13 cellular contexts compared by ENCODE assay signal in the genomic region with DNA sequence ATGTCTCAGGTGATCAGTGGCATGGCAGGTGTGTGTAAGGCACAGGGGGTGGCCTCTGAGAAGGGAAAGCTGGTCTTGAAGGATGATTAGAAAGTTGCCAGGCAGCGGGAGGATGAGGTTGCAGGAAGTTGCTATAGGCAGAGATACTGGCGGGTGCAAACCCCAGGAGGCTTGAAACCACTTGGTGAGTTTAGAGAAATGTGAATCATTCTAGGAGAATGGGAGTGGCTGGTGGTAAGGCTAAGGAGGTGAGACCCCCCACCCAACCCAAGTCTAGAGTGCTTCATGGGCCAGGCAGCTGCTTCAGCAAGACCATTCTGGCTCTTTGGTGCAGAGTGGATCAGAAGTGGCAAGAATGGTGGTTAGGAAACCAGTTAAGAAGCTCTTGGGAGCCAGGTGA. TPM values are rescaled to one million over a fixed set of nuclear protein-coding genes. Genes with fewer than 3 reads are reported as not detected.
A peak's percentile ranks its signal among the peaks of the same experiment; 100 is the strongest.
DNase-seq lines count a peak whose midpoint lies in the region; ATAC-seq and TF ChIP-seq lines count a peak whose summit lies in the region.
"Had no signal": no experiment of that assay in that cellular context is flagged by ENCODE, and none has a peak within 500 bp of the region (broad histone marks: within the 10 kb centered on the region; RNA-seq: fewer than 3 reads in every experiment).

No MANE protein-coding gene starts in this region.

- H3K4me3 Mint-ChIP-seq in activated naive CD8-positive, alpha-beta T cell treated with anti-CD3 and anti-CD28 coated beads for 36 hours, result no peak overlapping the region
- no peak overlapping the region for H3K4me3 Mint-ChIP-seq in stimulated activated naive B cell treated with anti-CD40 and anti-IgM and Interleukin-4, amounts not matched to agents 10 μg/mL and 1 μg/mL and 100 μg/mL, for 72 hours

- H3K36me3 Mint-ChIP-seq in activated naive CD8-positive, alpha-beta T cell treated with anti-CD3 and anti-CD28 coated beads for 36 hours, result peaks cover 53% of the 10 kb centered on the region
- H3K36me3 Mint-ChIP-seq in stimulated activated naive B cell treated with anti-CD40 and anti-IgM and Interleukin-4, amounts not matched to agents 10 μg/mL and 1 μg/mL and 100 μg/mL, for 72 hours, result peaks cover 31 to 64% of the 10 kb centered on the region in 2 donors

- no peak for TF ChIP-seq CTCF in RWPE1 (conservative IDR thresholded peaks at IDR 0.05; ENCODE audit: low read depth)

- peaks cover 46% of the 10 kb centered on the region for H3K4me1 Mint-ChIP-seq in activated naive CD8-positive, alpha-beta T cell treated with anti-CD3 and anti-CD28 coated beads for 36 hours
- peaks cover 22 to 26% of the 10 kb centered on the region in 2 donors for H3K4me1 Mint-ChIP-seq in stimulated activated naive B cell treated with anti-CD40 and anti-IgM and Interleukin-4, amounts not matched to agents 10 μg/mL and 1 μg/mL and 100 μg/mL, for 72 hours

- peak overlapping the region; percentile 73 for H3K27ac Mint-ChIP-seq in activated naive CD8-positive, alpha-beta T cell treated with anti-CD3 and anti-CD28 coated beads for 36 hours
- peak overlapping the region; percentile 7 for H3K27ac Mint-ChIP-seq in stimulated activated naive B cell treated with anti-CD40 and anti-IgM and Interleukin-4, amounts not matched to agents 10 μg/mL and 1 μg/mL and 100 μg/mL, for 72 hours

- CTCF ChIA-PET in RWPE1 (lab: Yijun Ruan, JAX), result interaction anchor here (1.6 to 2.0 kb wide), 2 partner anchors 31 to 52 kb away, joined by 5 to 8 read pairs; partner anchors contain the start of genes INSRR and NTRK1

- DNase-seq in activated T-cell treated with anti-CD3 and anti-CD28 coated beads, Interleukin-2, amount 50 U/mL, for 1 hour, result peak; percentile 39
- DNase-seq in activated T-cell treated with anti-CD3 and anti-CD28 coated beads for 4 hours (no peak), RWPE1 (ENCODE audit: low spot score) (no peak), DMS153 (lab: John Stamatoyannopoulos, UW) (no peak), NCI-H1694 (lab: John Stamatoyannopoulos, UW) (no peak)
- DNase-seq in activated naive CD8-positive, alpha-beta T cell treated with anti-CD3 and anti-CD28 coated beads for 36 hours, result peak; percentile 20
- no peak for DNase-seq in stimulated activated naive B cell treated with anti-CD40 and anti-IgM and Interleukin-4, amounts not matched to agents 10 μg/mL and 1 μg/mL and 100 μg/mL, for 72 hours
- DNase-seq: NCI-H2171, stomach had no signal

- H3K27ac ChIP-seq in RWPE1, result peak overlapping the region; percentile 85
- H3K27ac ChIP-seq: stomach had no signal

- POLR2A ChIA-PET in RWPE1 (lab: Yijun Ruan, JAX; ENCODE audit: low non-redundant PET), result no interaction called here

- ATAC-seq in stimulated activated naive B cell treated with anti-CD40 and anti-IgM and Interleukin-4, amounts not matched to agents 10 μg/mL and 1 μg/mL and 100 μg/mL, for 72 hours (replicated peaks), result peak; percentile 20 to 51
- no peak for ATAC-seq in HG03135 (IDR thresholded peaks at IDR 0.05; ENCODE audit: unreplicated experiment)

- no peaks in the 10 kb centered on the region for H3K27me3 Mint-ChIP-seq in activated naive CD8-positive, alpha-beta T cell treated with anti-CD3 and anti-CD28 coated beads for 36 hours
- H3K27me3 Mint-ChIP-seq in stimulated activated naive B cell treated with anti-CD40 and anti-IgM and Interleukin-4, amounts not matched to agents 10 μg/mL and 1 μg/mL and 100 μg/mL, for 72 hours, result peaks cover 14 to 16% of the 10 kb centered on the region in 2 donors

- no peaks in the 10 kb centered on the region for H3K9me3 Mint-ChIP-seq in activated naive CD8-positive, alpha-beta T cell treated with anti-CD3 and anti-CD28 coated beads for 36 hours
- H3K9me3 Mint-ChIP-seq in stimulated activated naive B cell treated with anti-CD40 and anti-IgM and Interleukin-4, amounts not matched to agents 10 μg/mL and 1 μg/mL and 100 μg/mL, for 72 hours, result no peaks in the 10 kb centered on the region

RNA-seq across cellular contexts. Expression of gene SH2D2A, which starts 9.0 kb away (rescaled TPM):
- 100 to 1,000 TPM; 186 TPM for total RNA-seq in activated naive CD8-positive, alpha-beta T cell treated with anti-CD3 and anti-CD28 coated beads for 36 hours
- total RNA-seq: myocyte had no signal

RNA-seq across cellular contexts. Expression of gene PRCC, which starts 40.3 kb away (rescaled TPM):
- total RNA-seq in activated naive CD8-positive, alpha-beta T cell treated with anti-CD3 and anti-CD28 coated beads for 36 hours, result 10 to 100 TPM; 91.8 to 96.0 TPM

RNA-seq across cellular contexts. Expression of gene INSRR, which starts 51.3 kb away (rescaled TPM):
- under 1 TPM; 0.12 to 0.20 TPM for total RNA-seq in activated naive CD8-positive, alpha-beta T cell treated with anti-CD3 and anti-CD28 coated beads for 36 hours
- total RNA-seq: liver, RPMI7951 had no signal

RNA-seq across cellular contexts. Expression of gene NTRK1, which starts 53.0 kb away (rescaled TPM):
- 1 to 10 TPM; 3.4 to 4.0 TPM for total RNA-seq in activated naive CD8-positive, alpha-beta T cell treated with anti-CD3 and anti-CD28 coated beads for 36 hours
- total RNA-seq: RPMI7951 had no signal

RNA-seq across cellular contexts. Expression of gene HDGF, which starts 56.2 kb away (rescaled TPM):
- 100 to 1,000 TPM; 271 to 274 TPM for total RNA-seq in activated naive CD8-positive, alpha-beta T cell treated with anti-CD3 and anti-CD28 coated beads for 36 hours

Comparison
In these comparisons a context has a peak if more than half of its experiments do, and no peak if none do; other contexts are left out.
1. DNase-seq: peak in activated T-cell treated with anti-CD3 and anti-CD28 coated beads, Interleukin-2, amount 50 U/mL, for 1 hour (single experiment) and activated naive CD8-positive, alpha-beta T cell treated with anti-CD3 and anti-CD28 coated beads for 36 hours (single experiment); none in activated T-cell treated with anti-CD3 and anti-CD28 coated beads for 4 hours (single experiment), RWPE1 (single experiment), stimulated activated naive B cell treated with anti-CD40 and anti-IgM and Interleukin-4, amounts not matched to agents 10 μg/mL and 1 μg/mL and 100 μg/mL, for 72 hours (single experiment), DMS153 (single experiment) and NCI-H1694 (single experiment).